Comparison of ENCODE assay signal across 1 cellular context in the genomic region with DNA sequence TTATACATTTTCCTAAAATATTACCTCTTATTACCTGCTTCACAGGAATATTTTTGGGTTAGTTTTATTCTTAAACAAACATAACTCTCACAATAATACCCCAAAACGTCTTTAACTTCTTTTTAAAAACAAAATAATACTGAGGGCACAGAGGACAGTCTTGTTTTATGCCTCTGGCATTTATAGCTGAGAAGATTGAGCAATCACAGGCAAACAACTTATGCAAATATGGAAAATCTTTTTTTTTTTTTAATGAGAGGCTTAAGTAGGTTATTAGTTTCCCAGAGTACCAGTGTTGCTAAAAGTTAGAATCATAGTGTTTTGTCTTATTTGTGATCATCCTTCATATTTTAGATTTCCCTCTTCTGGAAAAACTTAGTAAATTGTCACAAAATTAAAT.
TF ChIP-seq lines count a peak whose summit lies in the region.

No MANE protein-coding gene starts in this region.

TF ChIP-seq in H1, 55 proteins besides CTCF, POLR2A, EP300 and RAD21:
- TF ChIP-seq CEBPB (IDR thresholded peaks at IDR 0.05; ENCODE audit: low read depth, low read length) (peak; percentile 53; the same call in 1 of the 2 replicates), CHD2 (IDR thresholded peaks at IDR 0.05; ENCODE audit: low read length) (no peak)
TF ChIP-seq in H1: peak in this region for 1.
